21 cellular contexts compared by ENCODE assay signal in the genomic region with DNA sequence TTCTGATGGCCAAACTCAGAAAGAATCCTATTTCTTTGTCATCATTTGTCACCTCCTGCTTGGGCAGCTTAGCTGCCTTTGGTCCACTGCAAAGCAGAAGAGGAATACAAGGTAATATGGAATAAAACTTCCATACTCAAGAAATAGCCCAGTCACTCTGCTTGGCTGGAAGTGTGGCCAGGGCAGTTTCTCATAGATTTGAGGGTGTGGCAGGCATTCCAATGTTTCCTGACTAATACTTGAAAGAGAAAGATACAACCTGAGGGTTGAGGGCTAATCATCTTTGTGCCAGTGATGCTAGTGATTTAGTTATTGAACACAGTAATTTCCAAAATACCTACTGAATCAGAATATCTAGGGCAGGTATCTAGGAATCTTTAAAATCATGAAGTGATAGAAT.
DNase-seq lines count a peak whose midpoint lies in the region; ATAC-seq, FAIRE-seq and TF ChIP-seq lines count a peak whose summit lies in the region.
"Had no signal": no experiment of that assay in that cellular context is flagged by ENCODE, and none has a peak within 500 bp of the region (broad histone marks: within the 10 kb centered on the region; RNA-seq: fewer than 3 reads in every experiment).

No MANE protein-coding gene starts in this region.

- no peak for TF ChIP-seq EP300 in K562 (IDR thresholded peaks at IDR 0.05; ENCODE audit: low read length)

- FAIRE-seq in K562 (lab: Jason Lieb, UNC) (no peak), keratinocyte (lab: Jason Lieb, UNC) (peak; percentile 92)
- FAIRE-seq: GM12891 had no signal

- no peaks in the 10 kb centered on the region for H3K79me2 ChIP-seq in K562 (ENCODE audit: control insufficient read depth, insufficient read depth, low read length)
- H3K79me2 ChIP-seq in keratinocyte (ENCODE audit: control insufficient read depth, insufficient read depth, low read length) = no peaks in the 10 kb centered on the region
- H3K79me2 ChIP-seq: parathyroid adenoma had no signal

- H3K4me3 Mint-ChIP-seq in MCF 10A (ENCODE audit: unreplicated experiment) = no peak overlapping the region
- H3K4me3 Mint-ChIP-seq: CD4-positive, alpha-beta memory T cell; GM23338 had no signal

- H3K9me1 ChIP-seq in K562 (ENCODE audit: control insufficient read depth, insufficient read depth, low read length) (no peaks in the 10 kb centered on the region), keratinocyte (ENCODE audit: control insufficient read depth, extremely low read depth, insufficient read depth, low read length) (no peaks in the 10 kb centered on the region)

- CTCF ChIA-PET in MCF 10A (lab: Yijun Ruan, JAX) (interaction anchor here (0.6 to 0.7 kb wide), 2 partner anchors 90 to 137 kb away, joined by 3 read pairs; no protein-coding TSS in a partner anchor), K562 (lab: Yijun Ruan, JAX; ENCODE audit: low intra/inter-chr PET ratio) (no interaction called here)

- H3K27ac Mint-ChIP-seq in MCF 10A (ENCODE audit: low read depth, unreplicated experiment) = peak overlapping the region; percentile 90
- H3K27ac Mint-ChIP-seq: CD4-positive, alpha-beta memory T cell; GM23338 had no signal

- no peak for TF ChIP-seq POLR2A in breast epithelium (IDR thresholded peaks at IDR 0.05)
- TF ChIP-seq POLR2A in K562 (conservative IDR thresholded peaks at IDR 0.05) = no peak
- no peak for TF ChIP-seq POLR2A in lower leg skin (IDR thresholded peaks at IDR 0.05)

- no peaks in the 10 kb centered on the region for H3K27me3 Mint-ChIP-seq in MCF 10A (ENCODE audit: insufficient read depth, unreplicated experiment)

- H3K4me3 ChIP-seq in breast epithelium (no peak overlapping the region), K562 (no peak overlapping the region), keratinocyte (ENCODE audit: control insufficient read depth in 2 of 3, extremely low read depth in 1 of 3, insufficient read depth in 2 of 3, low read depth in 1 of 3, low read length in 3 of 3) (no peak overlapping the region), lower leg skin (ENCODE audit: low read depth, poor library complexity, severe bottlenecking) (no peak overlapping the region)
- H3K4me3 ChIP-seq: GM23338, skin epidermis had no signal

- no peak overlapping the region for H3K9ac ChIP-seq in K562 (ENCODE audit: insufficient read depth in 1 of 2, low read depth in 2 of 2, low read length in 2 of 2)
- peak overlapping the region; percentile 42 for H3K9ac ChIP-seq in keratinocyte (ENCODE audit: control insufficient read depth, extremely low read depth, insufficient read depth, low read length)
- H3K9ac ChIP-seq: KMS-11, parathyroid adenoma had no signal

- peaks cover 9% of the 10 kb centered on the region for H3K4me1 Mint-ChIP-seq in MCF 10A (ENCODE audit: insufficient read depth, unreplicated experiment)
- H3K4me1 Mint-ChIP-seq: CD4-positive, alpha-beta memory T cell; GM23338 had no signal

- BruUV-seq in MCF 10A (replicated peaks; lab: Mats Ljungman, UMichigan) = no TSS peak
- BruUV-seq in K562 (replicated peaks; lab: Mats Ljungman, UMichigan) = no TSS peak

- no peaks in the 10 kb centered on the region for H3K4me1 ChIP-seq in breast epithelium
- no peaks in the 10 kb centered on the region for H3K4me1 ChIP-seq in K562 (replicated peaks in 1 of 2; ENCODE audit: control insufficient read depth in 2 of 2, insufficient read depth in 2 of 2, low read length in 2 of 2)
- H3K4me1 ChIP-seq in keratinocyte (ENCODE audit: control insufficient read depth, extremely low read depth, insufficient read depth, low read length) = peaks cover 12% of the 10 kb centered on the region
- H3K4me1 ChIP-seq: parathyroid adenoma had no signal

- in situ Hi-C loops in K562 (cut with MboI) = no loop called here

- intact Hi-C loops in MCF 10A (cut with micrococcal nuclease) (no loop called here), breast epithelium (cut with DNase I; ENCODE audit: low total_unique reads) (no loop called here), K562 (cut with micrococcal nuclease) (no loop called here), lower leg skin (cut with DNase I; ENCODE audit: low total_unique reads) (no loop called here)

- H3K4me2 ChIP-seq in K562 (ENCODE audit: insufficient read depth, low read length) (no peak overlapping the region), keratinocyte (ENCODE audit: control insufficient read depth, extremely low read depth, insufficient read depth, low read depth, low read length) (peak overlapping the region; percentile 59)
- H3K4me2 ChIP-seq: GM23338, KMS-11 had no signal

- ATAC-seq in K562 (no peak), GM21786 (IDR thresholded peaks at IDR 0.05; ENCODE audit: unreplicated experiment) (no peak), GM21360 (IDR thresholded peaks at IDR 0.05; ENCODE audit: unreplicated experiment) (no peak)
- ATAC-seq: GM23338 had no signal

- dilution Hi-C loops in keratinocyte (cut with MboI; ENCODE audit: extremely low pct_ligation_motif_present, low sequenced_read_pairs) = no loop called here

- H3K9me3 Mint-ChIP-seq in MCF 10A (ENCODE audit: unreplicated experiment) = no peaks in the 10 kb centered on the region
- H3K9me3 Mint-ChIP-seq: GM23338 had no signal

- no peaks in the 10 kb centered on the region for H3K36me3 Mint-ChIP-seq in MCF 10A (ENCODE audit: insufficient read depth, unreplicated experiment)
- H3K36me3 Mint-ChIP-seq: CD4-positive, alpha-beta memory T cell had no signal

- POLR2A ChIA-PET in MCF 10A (lab: Yijun Ruan, JAX) = interaction anchor here (1.3 kb wide), 1 partner anchor 22 kb away, joined by 3 read pairs; no protein-coding TSS in a partner anchor
- POLR2A ChIA-PET in K562 (lab: Yijun Ruan, JAX) = no interaction called here

- no peaks in the 10 kb centered on the region for H3K36me3 ChIP-seq in breast epithelium
- H3K36me3 ChIP-seq in K562 (ENCODE audit: control insufficient read depth, insufficient read depth, low read length) = no peaks in the 10 kb centered on the region
- no peaks in the 10 kb centered on the region for H3K36me3 ChIP-seq in keratinocyte (ENCODE audit: control insufficient read depth in 2 of 2, extremely low read depth in 1 of 2, insufficient read depth in 2 of 2, low read length in 2 of 2)

- H3K27ac ChIP-seq in breast epithelium (no peak overlapping the region), K562 (ENCODE audit: extremely low read depth, low read depth, low read length) (no peak overlapping the region), keratinocyte (ENCODE audit: control insufficient read depth, insufficient read depth, low read length) (peak overlapping the region; percentile 92)
- H3K27ac ChIP-seq: 22Rv1, KMS-11, parathyroid adenoma had no signal

- H3K27me3 ChIP-seq in breast epithelium = no peaks in the 10 kb centered on the region
- H3K27me3 ChIP-seq in K562 (ENCODE audit: control insufficient read depth in 2 of 2, insufficient read depth in 2 of 2, low read length in 2 of 2) = no peaks in the 10 kb centered on the region; a peak in 1 of 5 replicates
- no peaks in the 10 kb centered on the region for H3K27me3 ChIP-seq in keratinocyte (ENCODE audit: control insufficient read depth, extremely low read depth, insufficient read depth, low read length)

- TF ChIP-seq RAD21 in K562 (CRISPR knock-in tag; conservative IDR thresholded peaks at IDR 0.05 in 1 of 2, IDR thresholded peaks at IDR 0.05 in 1 of 2) = no peak

- TF ChIP-seq CTCF in MCF 10A (IDR thresholded peaks at IDR 0.05; ENCODE audit: unreplicated experiment) (no peak), breast epithelium (IDR thresholded peaks at IDR 0.05) (no peak), K562 (IDR thresholded peaks at IDR 0.05 in 2 of 3, conservative IDR thresholded peaks at IDR 0.05 in 1 of 3; ENCODE audit: insufficient read depth in 2 of 3, low read depth in 1 of 3, low read length in 3 of 3) (no peak), keratinocyte (optimal IDR thresholded peaks at IDR 0.05 in 1 of 3, IDR thresholded peaks at IDR 0.05 in 1 of 3, conservative IDR thresholded peaks at IDR 0.05 in 1 of 3; ENCODE audit: extremely low read depth in 1 of 3, insufficient read depth in 2 of 3, low read length in 3 of 3) (no peak), lower leg skin (IDR thresholded peaks at IDR 0.05) (no peak)

- H2AFZ ChIP-seq in K562 (ENCODE audit: low read depth, low read length) (no peak overlapping the region), keratinocyte (ENCODE audit: control insufficient read depth, low read length) (peak overlapping the region; percentile 55)
- H2AFZ ChIP-seq: GM23338 had no signal

- H4K20me1 ChIP-seq in K562 (replicated peaks; ENCODE audit: control insufficient read depth, insufficient read depth, low read length) (no peaks in the 10 kb centered on the region), keratinocyte (ENCODE audit: control insufficient read depth, extremely low read depth, insufficient read depth, low read length) (no peaks in the 10 kb centered on the region)

- DNase-seq in MCF 10A (ENCODE audit: unreplicated experiment) (peak; percentile 46), breast epithelium (ENCODE audit: low spot score in 2 of 2) (no peak), K562 (ENCODE audit: extremely low read depth in 1 of 4, low spot score in 3 of 4) (no peak), keratinocyte (ENCODE audit: low read depth, low spot score) (no peak), lower leg skin (ENCODE audit: low spot score in 2 of 2) (no peak), Ammon's horn (ENCODE audit: low spot score) (no peak)
- DNase-seq: activated CD8-positive, alpha-beta memory T cell treated with anti-CD3 and anti-CD28 coated beads, Interleukin-2, amount 50 U/mL, for 48 hours; aorta; CD4-positive, alpha-beta memory T cell; hypothalamus; NCI-H1417; NCI-H2227 treated with DMSO at 0.1 percent for 48 hours; trophoblast cell had no signal

- no peaks in the 10 kb centered on the region for H3K9me3 ChIP-seq in breast epithelium
- no peaks in the 10 kb centered on the region for H3K9me3 ChIP-seq in K562 (replicated peaks; ENCODE audit: control insufficient read depth, insufficient read depth, low read depth, low read length)
- H3K9me3 ChIP-seq in keratinocyte (ENCODE audit: control insufficient read depth, low read depth, low read length) = no peaks in the 10 kb centered on the region

TF ChIP-seq in K562, 482 proteins besides CTCF, POLR2A, EP300 and RAD21:
- TF ChIP-seq NELFE (IDR thresholded peaks at IDR 0.05; ENCODE audit: insufficient read depth, insufficient read length) = no peak
- no peak for TF ChIP-seq SMC3 (conservative IDR thresholded peaks at IDR 0.05; ENCODE audit: insufficient read depth, low read depth, low read length)
- TF ChIP-seq, protein P1, sequence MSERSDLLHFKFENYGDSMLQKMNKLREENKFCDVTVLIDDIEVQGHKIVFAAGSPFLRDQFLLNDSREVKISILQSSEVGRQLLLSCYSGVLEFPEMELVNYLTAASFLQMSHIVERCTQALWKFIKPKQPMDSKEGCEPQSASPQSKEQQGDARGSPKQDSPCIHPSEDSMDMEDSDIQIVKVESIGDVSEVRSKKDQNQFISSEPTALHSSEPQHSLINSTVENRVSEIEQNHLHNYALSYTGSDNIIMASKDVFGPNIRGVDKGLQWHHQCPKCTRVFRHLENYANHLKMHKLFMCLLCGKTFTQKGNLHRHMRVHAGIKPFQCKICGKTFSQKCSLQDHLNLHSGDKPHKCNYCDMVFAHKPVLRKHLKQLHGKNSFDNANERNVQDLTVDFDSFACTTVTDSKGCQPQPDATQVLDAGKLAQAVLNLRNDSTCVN (CRISPR knock-in tag; IDR thresholded peaks at IDR 0.05) = no peak
- no peak for TF ChIP-seq NR1H2 (CRISPR knock-in tag; IDR thresholded peaks at IDR 0.05)
- TF ChIP-seq TRIM24 (IDR thresholded peaks at IDR 0.05) = no peak
- peak; percentile 48 for TF ChIP-seq MAFG (tag; conservative IDR thresholded peaks at IDR 0.05)
